In genomic region chr3:53250881-53251605, GRCh38 we compare ENCODE assay signal across 9 cellular contexts. TPM values are rescaled to one million over a fixed set of nuclear protein-coding genes. Genes with fewer than 3 reads are reported as not detected.
DNase-seq lines count a peak whose midpoint lies in the region; ATAC-seq, FAIRE-seq and TF ChIP-seq lines count a peak whose summit lies in the region.
"Had no signal": no experiment of that assay in that cellular context is flagged by ENCODE, and none has a peak within 500 bp of the region (broad histone marks: within the 10 kb centered on the region; RNA-seq: fewer than 3 reads in every experiment).

No MANE protein-coding gene starts in this region.

- peak; percentile 68 for DNase-seq in COLO829 (ENCODE audit: low spot score)
- DNase-seq in bronchial epithelial cell (ENCODE audit: low read depth) = no peak
- DNase-seq in myocyte (ENCODE audit: low read depth) = peak; percentile 31
- no peak for DNase-seq in COR-L47 (lab: John Stamatoyannopoulos, UW)
- no peak for DNase-seq in KG1 (lab: John Stamatoyannopoulos, UW)

- no peak for ATAC-seq in GM21576 (IDR thresholded peaks at IDR 0.05; ENCODE audit: unreplicated experiment)
- ATAC-seq in HG03108 (IDR thresholded peaks at IDR 0.05; ENCODE audit: unreplicated experiment) = no peak

- no peak overlapping the region for H3K4me3 ChIP-seq in bronchial epithelial cell (ENCODE audit: low read depth, low read length)

- no peaks in the 10 kb centered on the region for H3K9me3 ChIP-seq in KOPT-K1 (ENCODE audit: insufficient read depth, low read length, poor library complexity, severe bottlenecking)

- FAIRE-seq in bronchial epithelial cell (lab: Jason Lieb, UNC) = peak; percentile 47

- TF ChIP-seq CTCF in bronchial epithelial cell (IDR thresholded peaks at IDR 0.05; ENCODE audit: insufficient read depth, low read length, severe bottlenecking) = no peak

- peaks cover 46% of the 10 kb centered on the region for H3K36me3 ChIP-seq in KOPT-K1 (ENCODE audit: insufficient read depth, low read length)
- peaks cover 21% of the 10 kb centered on the region for H3K36me3 ChIP-seq in bronchial epithelial cell (ENCODE audit: control insufficient read depth, insufficient read depth, low read length)

- H3K27ac ChIP-seq in KOPT-K1 (ENCODE audit: low read depth, low read length, poor library complexity, severe bottlenecking) = peak overlapping the region; percentile 52
- H3K27ac ChIP-seq: KMS-11 had no signal

- no peaks in the 10 kb centered on the region for H3K27me3 ChIP-seq in bronchial epithelial cell (ENCODE audit: control insufficient read depth, insufficient read depth, low read length)

RNA-seq across cellular contexts. Expression of gene TKT, which starts 4.8 kb away (rescaled TPM):
- total RNA-seq in bronchial epithelial cell (174 and 341 TPM in 2 replicates), myocyte (138 and 187 TPM in 2 replicates)
- 246 TPM for polyA plus RNA-seq in myocyte (2012)

Comparison
In these comparisons a context has a peak if more than half of its experiments do, and no peak if none do; other contexts are left out.
1. DNase-seq: peak in COLO829 (single experiment) and myocyte (single experiment); none in bronchial epithelial cell (single experiment), COR-L47 (single experiment) and KG1 (single experiment).